ENCODE assay signal across 15 cellular contexts in the genomic region with DNA sequence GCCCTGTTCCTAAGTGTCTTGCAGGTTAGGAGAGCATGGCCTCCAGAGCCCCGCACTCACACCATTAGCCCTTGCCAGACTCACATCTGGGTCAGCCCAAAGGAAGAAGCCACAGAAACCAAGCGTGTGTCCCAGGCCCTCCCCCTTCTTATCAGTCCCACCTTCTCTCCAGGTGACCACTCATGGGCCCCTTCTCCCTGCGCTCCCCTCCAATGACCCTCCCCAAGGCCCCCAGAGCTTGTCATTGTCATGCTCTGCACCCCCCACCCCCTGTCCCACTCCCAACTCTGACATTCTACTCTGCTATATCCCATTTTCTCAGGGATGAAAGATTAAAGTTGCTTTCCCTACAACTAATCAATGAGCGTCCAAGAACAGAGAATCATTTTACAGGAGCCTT. TPM values are rescaled to one million over a fixed set of nuclear protein-coding genes. Genes with fewer than 3 reads are reported as not detected.
DNase-seq lines count a peak whose midpoint lies in the region; TF ChIP-seq lines count a peak whose summit lies in the region.
"Had no signal": no experiment of that assay in that cellular context is flagged by ENCODE, and none has a peak within 500 bp of the region (broad histone marks: within the 10 kb centered on the region; RNA-seq: fewer than 3 reads in every experiment).

No MANE protein-coding gene starts in this region.

- 93 to 95% methylated on average over 4 of the region's 4 CpGs for WGBS in esophagus squamous epithelium, 2 donors

- peak; percentile 29 for DNase-seq in coronary artery (ENCODE audit: low spot score)
- DNase-seq in ecto neural progenitor cell (ENCODE audit: low spot score): peak; percentile 1
- DNase-seq in islet precursor cell: peak; percentile 12
- peak; percentile 14 for DNase-seq in ureter (ENCODE audit: low spot score)
- no peak for DNase-seq in esophagus squamous epithelium (lab: John Stamatoyannopoulos, UW)
- no peak for DNase-seq in activated effector memory CD4-positive, alpha-beta T cell treated with Interleukin-2 at 50 U/mL for 16 hours
- DNase-seq: C1 segment of cervical spinal cord; Calu3; CD4-positive, alpha-beta memory T cell; COR-L47; DND-41; GM23248; H7; HCEC 1CT had no signal

- intact Hi-C loops in esophagus squamous epithelium (cut with DNase I): no loop called here

- H3K27ac ChIP-seq in coronary artery: no peak overlapping the region
- no peak overlapping the region for H3K27ac ChIP-seq in esophagus squamous epithelium
- H3K27ac ChIP-seq: GM23248 had no signal

- peaks cover 0 to 61% (median 0%) of the 10 kb centered on the region in 3 donors for H3K36me3 ChIP-seq in esophagus squamous epithelium

- TF ChIP-seq CTCF in coronary artery (IDR thresholded peaks at IDR 0.05) (no peak), esophagus squamous epithelium (IDR thresholded peaks at IDR 0.05) (no peak)

- TF ChIP-seq POLR2A in esophagus squamous epithelium (IDR thresholded peaks at IDR 0.05): no peak

- H3K4me1 ChIP-seq in esophagus squamous epithelium: no peaks in the 10 kb centered on the region

- peaks cover 0 to 12% (median 0%) of the 10 kb centered on the region in 4 donors for H3K27me3 ChIP-seq in esophagus squamous epithelium

- no peaks in the 10 kb centered on the region for H3K9me3 ChIP-seq in esophagus squamous epithelium

- H3K4me3 ChIP-seq in coronary artery (no peak overlapping the region), esophagus squamous epithelium (no peak overlapping the region)
- H3K4me3 ChIP-seq: GM23248 had no signal

RNA-seq across cellular contexts. Expression of a gene that starts 30.1 kb away (rescaled TPM):
- 0.62 TPM for total RNA-seq in ureter
- total RNA-seq in esophagus squamous epithelium: 100 to 1,000 TPM; 124 to 316 (median 198) TPM
- total RNA-seq: A172 had no signal

RNA-seq across cellular contexts. Expression of a gene that starts 46.8 kb away (rescaled TPM):
- total RNA-seq in ureter (12.7 TPM), esophagus squamous epithelium (10 to 100 TPM; 22.6 to 54.5 (median 38.1) TPM)

RNA-seq across cellular contexts. Expression of a gene that starts 48.9 kb away (rescaled TPM):
- total RNA-seq in ureter (7.0 TPM), esophagus squamous epithelium (10 to 100 TPM; 18.6 to 29.0 (median 21.3) TPM)
- total RNA-seq: A172 had no signal

Comparison
In these comparisons a context has a peak if more than half of its experiments do, and no peak if none do; other contexts are left out.
1. DNase-seq: peak in coronary artery (single experiment), ecto neural progenitor cell (single experiment), islet precursor cell (single experiment) and ureter (single experiment); none in esophagus squamous epithelium (single experiment) and activated effector memory CD4-positive, alpha-beta T cell treated with Interleukin-2 at 50 U/mL for 16 hours (single experiment).
2. RNA of a gene that starts 30.1 kb away (total RNA-seq): 124 to 316 TPM in esophagus squamous epithelium; 0.62 TPM in ureter (single experiment); every median in the first group is over 10 times any median in the second.